In the genomic region with DNA sequence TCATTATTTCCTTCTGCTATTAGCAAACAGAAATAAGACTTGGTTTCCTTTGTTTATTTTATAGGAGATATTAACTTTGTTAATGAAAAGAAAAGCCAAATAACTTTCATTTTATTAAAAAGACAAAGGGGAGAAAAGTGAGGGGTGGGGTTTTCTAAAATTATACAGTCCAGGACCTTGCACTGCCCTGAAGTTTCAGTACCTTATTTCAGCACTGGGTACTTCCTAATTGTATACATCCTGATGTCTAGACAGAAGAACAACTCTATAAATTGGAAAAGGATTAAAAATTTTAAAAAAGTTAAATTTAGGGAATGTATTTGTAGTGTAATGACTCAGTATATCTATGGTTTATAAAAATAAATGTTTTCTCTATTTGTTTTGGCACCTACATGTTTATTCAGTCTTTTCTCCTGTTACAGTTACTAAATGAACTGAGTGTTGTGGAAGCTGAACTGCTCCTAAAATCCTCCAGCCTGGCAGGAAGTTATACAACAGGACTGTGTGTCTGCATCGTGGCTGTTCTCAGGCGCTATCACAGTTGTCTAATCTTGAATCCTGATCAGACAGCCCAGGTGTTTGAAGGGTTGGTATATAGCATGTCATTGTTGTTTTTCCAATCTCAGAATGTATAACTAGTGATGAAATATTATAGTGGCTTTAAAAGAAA, we compare ENCODE assay signal across 15 cellular contexts. TPM values are rescaled to one million over a fixed set of nuclear protein-coding genes. Genes with fewer than 3 reads are reported as not detected.
DNase-seq lines count a peak whose midpoint lies in the region; ATAC-seq and TF ChIP-seq lines count a peak whose summit lies in the region.
"Had no signal": no experiment of that assay in that cellular context is flagged by ENCODE, and none has a peak within 500 bp of the region (broad histone marks: within the 10 kb centered on the region; RNA-seq: fewer than 3 reads in every experiment).

No MANE protein-coding gene starts in this region.

- peaks cover 6 to 53% (median 27%) of the 10 kb centered on the region in 10 experiments; a peak in 19 of 20 replicates for H3K4me1 ChIP-seq in BLaER1 treated with 17β-estradiol and CSF1 and Interleukin-3, amounts not matched to agents 10 nM and 100 nM
- H3K4me1 ChIP-seq in gastrocnemius medialis: no peaks in the 10 kb centered on the region

- DNase-seq in MG63 (peak; percentile 13), cardiac fibroblast (ENCODE audit: low read depth in 2 of 2) (peak; percentile 15 to 62), midbrain (lab: John Stamatoyannopoulos, UW) (peak; percentile 27), iPS-NIHi11 (ENCODE audit: low spot score) (no peak), cerebellar cortex (ENCODE audit: low spot score) (no peak), NCI-H2029 (lab: John Stamatoyannopoulos, UW) (no peak), gastrocnemius medialis (no peak)
- DNase-seq: effector CD4-positive, alpha-beta T cell; EL; KBM-7; NCI-H748 treated with DMSO at 0.1 percent for 48 hours had no signal

- in situ Hi-C loops in gastrocnemius medialis (cut with MboI; ENCODE audit: low sequenced_read_pairs in 4 of 4): no loop called here

- H3K27me3 ChIP-seq in BLaER1 treated with 17β-estradiol and CSF1 and Interleukin-3, amounts not matched to agents 10 nM and 100 nM: no peaks in the 10 kb centered on the region
- H3K27me3 ChIP-seq in MG63 (no peaks in the 10 kb centered on the region), gastrocnemius medialis (no peaks in the 10 kb centered on the region)
- H3K27me3 ChIP-seq: gastroesophageal sphincter had no signal

- no peak for TF ChIP-seq POLR2A in gastrocnemius medialis (IDR thresholded peaks at IDR 0.05)

- H3K27ac ChIP-seq in BLaER1 treated with 17β-estradiol and CSF1 and Interleukin-3, amounts not matched to agents 10 nM and 100 nM: peak overlapping the region in 5 of 11 experiments; percentile 40 to 50 (median 42); a peak in 7 of 22 replicates
- H3K27ac ChIP-seq in gastrocnemius medialis: no peak overlapping the region
- H3K27ac ChIP-seq: gastroesophageal sphincter had no signal

- TF ChIP-seq CTCF in cardiac fibroblast (IDR thresholded peaks at IDR 0.05; ENCODE audit: low read depth, low read length) (no peak), gastrocnemius medialis (IDR thresholded peaks at IDR 0.05 in 4 of 5, conservative IDR thresholded peaks at IDR 0.05 in 1 of 5) (no peak)

- intact Hi-C loops in gastrocnemius medialis (cut with DNase I; ENCODE audit: low total_unique reads): no loop called here

- H3K4me3 ChIP-seq in BLaER1 treated with 17β-estradiol and CSF1 and Interleukin-3, amounts not matched to agents 10 nM and 100 nM: no peak overlapping the region
- H3K4me3 ChIP-seq in MG63: no peak overlapping the region
- no peak overlapping the region for H3K4me3 ChIP-seq in cardiac fibroblast (replicated peaks in 1 of 2; ENCODE audit: low read depth in 2 of 2, low read length in 2 of 2)
- no peak overlapping the region for H3K4me3 ChIP-seq in gastrocnemius medialis
- H3K4me3 ChIP-seq: gastroesophageal sphincter, GM23338 had no signal

- H3K36me3 ChIP-seq in BLaER1 treated with 17β-estradiol and CSF1 and Interleukin-3, amounts not matched to agents 10 nM and 100 nM: peaks cover 0 to 14% (median 5%) of the 10 kb centered on the region in 11 experiments; a peak in 7 of 22 replicates
- H3K36me3 ChIP-seq in MG63 (no peaks in the 10 kb centered on the region), gastrocnemius medialis (no peaks in the 10 kb centered on the region)
- H3K36me3 ChIP-seq: gastroesophageal sphincter had no signal

- peak overlapping the region in 2 of 11 experiments; percentile 12 to 18; a peak in 1 of 22 replicates for H3K9ac ChIP-seq in BLaER1 treated with 17β-estradiol and CSF1 and Interleukin-3, amounts not matched to agents 10 nM and 100 nM

- H3K4me2 ChIP-seq in BLaER1 treated with 17β-estradiol and CSF1 and Interleukin-3, amounts not matched to agents 10 nM and 100 nM: peak overlapping the region in 6 of 11 experiments; percentile 11 to 69 (median 42); a peak in 11 of 22 replicates
- H3K4me2 ChIP-seq: GM23338 had no signal

- no peaks in the 10 kb centered on the region for H3K9me3 ChIP-seq in BLaER1 treated with 17β-estradiol and CSF1 and Interleukin-3, amounts not matched to agents 10 nM and 100 nM (replicated peaks in 1 of 11)
- H3K9me3 ChIP-seq in MG63 (no peaks in the 10 kb centered on the region), gastrocnemius medialis (no peaks in the 10 kb centered on the region)
- H3K9me3 ChIP-seq: gastroesophageal sphincter had no signal

- no peaks in the 10 kb centered on the region for H4K20me1 ChIP-seq in BLaER1 treated with 17β-estradiol and CSF1 and Interleukin-3, amounts not matched to agents 10 nM and 100 nM

- no peak for ATAC-seq in gastrocnemius medialis
- ATAC-seq: gastroesophageal sphincter, GM23338, WTC11 had no signal

RNA-seq across cellular contexts. Expression of gene P2RY13, which starts 27.6 kb away (rescaled TPM):
- not detected in 2 replicates for total RNA-seq in MG63 (2014; rRNA removed; shearing (Covaris generic); ENCODE audit: low replicate concordance)
- total RNA-seq in gastrocnemius medialis: 1 to 10 TPM in 1 of 4 donors, under 1 TPM in 3; 0.12 to 1.2 (median 0.30) TPM
- total RNA-seq: GM23338, WTC11 had no signal

RNA-seq across cellular contexts. Expression of gene P2RY12, which starts 27.6 kb away (rescaled TPM):
- total RNA-seq in MG63 (2014; rRNA removed; shearing (Covaris generic); ENCODE audit: low replicate concordance): not detected in 2 replicates
- total RNA-seq in gastrocnemius medialis: 1 to 10 TPM in 1 of 4 donors, under 1 TPM in 2, not detected in 1; 0.52 to 1.1 (median 0.56) TPM
- total RNA-seq: GM23338, WTC11 had no signal

RNA-seq across cellular contexts. Expression of gene GPR87, which starts 40.3 kb away (rescaled TPM):
- total RNA-seq in MG63 (2014; rRNA removed; shearing (Covaris generic); ENCODE audit: low replicate concordance): 0.23 TPM in 1 of 2 replicates, not detected in the other
- total RNA-seq in gastrocnemius medialis: not detected
- total RNA-seq: GM23338, WTC11 had no signal

Comparison
In these comparisons a context has a peak if more than half of its experiments do, and no peak if none do; other contexts are left out.
1. DNase-seq: peak in MG63 (single experiment), cardiac fibroblast (2 of 2) and midbrain (single experiment); none in iPS-NIHi11 (single experiment), cerebellar cortex (single experiment), NCI-H2029 (single experiment) and gastrocnemius medialis (0 of 2).